In genomic region chr7:77330169-77330882, GRCh38 we compare ENCODE assay signal across 8 cellular contexts.
DNase-seq lines count a peak whose midpoint lies in the region; ATAC-seq, FAIRE-seq and TF ChIP-seq lines count a peak whose summit lies in the region.

No MANE protein-coding gene starts in this region.

- RAD21 ChIA-PET in GM12878 (lab: Charles Lee; ENCODE audit: unreplicated experiment) = interaction anchor here (2.3 to 3.2 kb wide), 4 partner anchors 83 to 205 kb away, joined by 11 to 87 read pairs (median 20); partner anchors contain the start of genes FGL2 and GSAP

- no peaks in the 10 kb centered on the region for H3K27me3 ChIP-seq in GM12878 (replicated peaks in 1 of 2; ENCODE audit: control insufficient read depth in 2 of 2, insufficient read depth in 2 of 2, low read length in 1 of 2)

- POLR2A ChIA-PET in GM10248 (lab: Yijun Ruan, JAX) (no interaction called here), GM12878 (lab: Charles Lee) (interaction anchor here (0.7 to 1.4 kb wide), 2 partner anchors 131 to 207 kb away, joined by 3 to 4 read pairs; partner anchors contain the start of gene PTPN12)

- TF ChIP-seq RAD21 in GM12878 (IDR thresholded peaks at IDR 0.05; ENCODE audit: insufficient read depth, low read depth, low read length) = no peak

- H2AFZ ChIP-seq in GM12878 (ENCODE audit: control insufficient read depth, low read depth, low read length) = peak overlapping the region; percentile 30; the same call in 1 of the 2 replicates

- H3K4me3 ChIP-seq in GM12878 = no peak overlapping the region

- H3K4me1 ChIP-seq in GM12878 (ENCODE audit: control insufficient read depth, insufficient read depth, low read length) = peaks cover 43% of the 10 kb centered on the region

- peak overlapping the region; percentile 32; the same call in 1 of the 2 replicates for H3K9ac ChIP-seq in GM12878 (ENCODE audit: control insufficient read depth, insufficient read depth, low read length)

- TF ChIP-seq EP300 in GM12878 (IDR thresholded peaks at IDR 0.05; ENCODE audit: borderline replicate concordance in 1 of 2, control insufficient read depth in 1 of 2, low read depth in 2 of 2, low read length in 2 of 2) = peak; percentile 46 to 88; a peak in 3 of 4 replicates

- H3K4me2 ChIP-seq in GM12878 (ENCODE audit: control insufficient read depth, insufficient read depth) = peak overlapping the region; percentile 82

- H3K9me3 ChIP-seq in GM12878 (replicated peaks; ENCODE audit: control insufficient read depth, insufficient read depth, low read length) = no peaks in the 10 kb centered on the region

- TF ChIP-seq POLR2A in GM12878 (IDR thresholded peaks at IDR 0.05; ENCODE audit: low read depth, low read length) = no peak

- no peaks in the 10 kb centered on the region for H4K20me1 ChIP-seq in GM12878 (ENCODE audit: control insufficient read depth, insufficient read depth)

- SMC1A ChIA-PET in GM12878 (lab: Charles Lee; ENCODE audit: uncharacterized antibody, unreplicated experiment) = interaction anchor here (1.9 to 3.1 kb wide), 2 partner anchors 83 to 218 kb away, joined by 7 to 83 read pairs; no protein-coding TSS in a partner anchor

- no peak for TF ChIP-seq CTCF in GM10248 (IDR thresholded peaks at IDR 0.05; ENCODE audit: control extremely low read depth, extremely low read depth, low read depth, missing control alignments)
- no peak for TF ChIP-seq CTCF in GM12878 (IDR thresholded peaks at IDR 0.05 in 2 of 3, conservative IDR thresholded peaks at IDR 0.05 in 1 of 3; ENCODE audit: control insufficient read depth in 2 of 3, extremely low read depth in 1 of 3, insufficient read depth in 1 of 3, low read depth in 3 of 3, low read length in 3 of 3)
- TF ChIP-seq CTCF in endothelial cell (IDR thresholded peaks at IDR 0.05; ENCODE audit: unreplicated experiment) = no peak

- no peaks in the 10 kb centered on the region for H3K9me3 Mint-ChIP-seq in stimulated activated naive CD8-positive, alpha-beta T cell treated with anti-CD3 and anti-CD28 coated beads, Interleukin-15, amount 100 ng/mL, for 72 hours
- no peaks in the 10 kb centered on the region for H3K9me3 Mint-ChIP-seq in endothelial cell (ENCODE audit: unreplicated experiment)

- no peaks in the 10 kb centered on the region for H3K36me3 Mint-ChIP-seq in endothelial cell (ENCODE audit: low read depth, unreplicated experiment)

- peak; percentile 67 for ATAC-seq in GM21515 (IDR thresholded peaks at IDR 0.05; ENCODE audit: unreplicated experiment)
- peak; percentile 68 for ATAC-seq in GM12878
- ATAC-seq in stimulated activated naive CD8-positive, alpha-beta T cell treated with anti-CD3 and anti-CD28 coated beads, Interleukin-15, amount 100 ng/mL, for 72 hours = peak; percentile 49

- in situ Hi-C loops in GM12878 (cut with MboI) = loop anchor here (5.0 kb wide), 2 partner anchors 83 to 203 kb away; no protein-coding TSS in a partner anchor

- CTCF ChIA-PET in GM10248 (lab: Yijun Ruan, JAX) = no interaction called here
- CTCF ChIA-PET in GM12878 (lab: Yijun Ruan, JAX) = interaction anchor here (0.6 to 2.8 kb wide), 4 partner anchors 82 to 217 kb away, joined by 4 to 88 read pairs (median 10); partner anchors contain the start of genes FGL2 and PTPN12

- intact Hi-C loops in GM12878 (cut with micrococcal nuclease; ENCODE audit: unreplicated experiment) = loop anchor here (1.0 to 2.0 kb wide), 3 partner anchors 64 to 208 kb away; partner anchors contain the start of gene CCDC146

- peak overlapping the region; percentile 69 for H3K27ac ChIP-seq in GM12878 (ENCODE audit: control insufficient read depth, insufficient read depth)

- H3K36me3 ChIP-seq in GM12878 (ENCODE audit: control insufficient read depth in 2 of 2, insufficient read depth in 2 of 2, low read length in 1 of 2) = peaks cover 0 to 3% of the 10 kb centered on the region in 2 experiments; a peak in 1 of 4 replicates

- H3K79me2 ChIP-seq in GM12878 (ENCODE audit: control insufficient read depth, insufficient read depth, low read length) = no peaks in the 10 kb centered on the region

- FAIRE-seq in GM12878 (lab: Jason Lieb, UNC) = no peak

- WGBS in GM12878 (ENCODE audit: insufficient coverage, insufficient replicate concordance, low lambda C conversion rate, missing lambda C conversion rate) = 1% methylated on average over 6 of the region's 6 CpGs

- DNase-seq in GM10248 (ENCODE audit: extremely low spot score) (peak; percentile 49), Kasumi-1 (lab: John Stamatoyannopoulos, UW) (peak; percentile 62 to 71), GM12878 (ENCODE audit: low read depth, low spot score) (peak; percentile 86), endothelial cell (ENCODE audit: low spot score) (no peak), amygdala (lab: John Stamatoyannopoulos, UW) (no peak), hippocampal formation (lab: John Stamatoyannopoulos, UW) (no peak)
- peak in 1 of 2 donors; percentile 48 for DNase-seq in stimulated activated naive CD8-positive, alpha-beta T cell treated with anti-CD3 and anti-CD28 coated beads, Interleukin-15, amount 100 ng/mL, for 72 hours

- H3K27ac Mint-ChIP-seq in stimulated activated naive CD8-positive, alpha-beta T cell treated with anti-CD3 and anti-CD28 coated beads, Interleukin-15, amount 100 ng/mL, for 72 hours = peak overlapping the region; percentile 60 to 83
- H3K27ac Mint-ChIP-seq in endothelial cell (ENCODE audit: unreplicated experiment) = no peak overlapping the region

- H3K4me1 Mint-ChIP-seq in stimulated activated naive CD8-positive, alpha-beta T cell treated with anti-CD3 and anti-CD28 coated beads, Interleukin-15, amount 100 ng/mL, for 72 hours = peaks cover 64% of the 10 kb centered on the region
- H3K4me1 Mint-ChIP-seq in endothelial cell (ENCODE audit: unreplicated experiment) = peaks cover 29% of the 10 kb centered on the region

- no peaks in the 10 kb centered on the region for H3K27me3 Mint-ChIP-seq in stimulated activated naive CD8-positive, alpha-beta T cell treated with anti-CD3 and anti-CD28 coated beads, Interleukin-15, amount 100 ng/mL, for 72 hours
- peaks cover 2% of the 10 kb centered on the region for H3K27me3 Mint-ChIP-seq in endothelial cell (ENCODE audit: unreplicated experiment)

- no TSS peak for BruUV-seq in GM12878 (replicated peaks; lab: Mats Ljungman, UMichigan)

- H3K4me3 Mint-ChIP-seq in stimulated activated naive CD8-positive, alpha-beta T cell treated with anti-CD3 and anti-CD28 coated beads, Interleukin-15, amount 100 ng/mL, for 72 hours = peak overlapping the region; percentile 65 to 73
- H3K4me3 Mint-ChIP-seq in endothelial cell (ENCODE audit: unreplicated experiment) = no peak overlapping the region

TF ChIP-seq in GM12878, 131 proteins besides CTCF, POLR2A, EP300 and RAD21 (continues in another document):
- TF ChIP-seq SIN3A (IDR thresholded peaks at IDR 0.05; ENCODE audit: low read depth, low read length) (no peak), CEBPZ (IDR thresholded peaks at IDR 0.05; ENCODE audit: low read depth, low read length) (no peak), HCFC1 (IDR thresholded peaks at IDR 0.05; ENCODE audit: low read length) (no peak), PAX5 (IDR thresholded peaks at IDR 0.05; ENCODE audit: borderline replicate concordance, low read depth, low read length) (peak; percentile 68; the same call in 1 of the 2 replicates), ZBTB33 (IDR thresholded peaks at IDR 0.05) (no peak), SREBF2 (IDR thresholded peaks at IDR 0.05; ENCODE audit: low read length) (no peak), FOS (IDR thresholded peaks at IDR 0.05; ENCODE audit: borderline replicate concordance, extremely low read depth, insufficient read length) (no peak), NBN (IDR thresholded peaks at IDR 0.05) (no peak; the same call in 1 of the 2 replicates), NRF1 (conservative IDR thresholded peaks at IDR 0.05; ENCODE audit: low read depth, low read length) (no peak), SPI1 (IDR thresholded peaks at IDR 0.05; ENCODE audit: borderline replicate concordance, insufficient read depth, low read depth, low read length) (peak; percentile 85), PML (IDR thresholded peaks at IDR 0.05; ENCODE audit: low read length) (no peak)

Comparison
In these comparisons a context has a peak if more than half of its experiments do, and no peak if none do; other contexts are left out.
1. DNase-seq: peak in GM10248 (single experiment), Kasumi-1 (2 of 2) and GM12878 (single experiment); none in endothelial cell (single experiment), amygdala (0 of 56) and hippocampal formation (0 of 2).
2. Peak in every context shown above with its lines, with median percentiles within 50 percentile points of each other: ATAC-seq.